In genomic region chr2:171836151-171836910, GRCh38 we compare ENCODE assay signal across 27 cellular contexts. TPM values are rescaled to one million over a fixed set of nuclear protein-coding genes. Genes with fewer than 3 reads are reported as not detected.
DNase-seq lines count a peak whose midpoint lies in the region; ATAC-seq, FAIRE-seq and TF ChIP-seq lines count a peak whose summit lies in the region.
"Had no signal": no experiment of that assay in that cellular context is flagged by ENCODE, and none has a peak within 500 bp of the region (broad histone marks: within the 10 kb centered on the region; RNA-seq: fewer than 3 reads in every experiment).

No MANE protein-coding gene starts in this region.

- H3K4me1 Mint-ChIP-seq in astrocyte (ENCODE audit: low read depth, unreplicated experiment), result no peaks in the 10 kb centered on the region
- H3K4me1 Mint-ChIP-seq in activated naive CD4-positive, alpha-beta T cell treated with anti-CD3 and anti-CD28 coated beads, Interleukin-2, amount 10 ng/mL, durations not matched to agents 7 days and 5 days, result no peaks in the 10 kb centered on the region
- H3K4me1 Mint-ChIP-seq: central memory CD8-positive, alpha-beta T cell; stimulated activated naive CD8-positive, alpha-beta T cell treated with anti-CD3 and anti-CD28 coated beads, Interleukin-15, amount 100 ng/mL, for 72 hours had no signal

- no peak overlapping the region for H3K9ac ChIP-seq in astrocyte (ENCODE audit: low read length)
- H3K9ac ChIP-seq: BLaER1 treated with 17β-estradiol and CSF1 and Interleukin-3, amounts not matched to agents 10 nM and 100 nM had no signal

- peaks cover 18% of the 10 kb centered on the region for H3K9me3 Mint-ChIP-seq in astrocyte (ENCODE audit: unreplicated experiment)
- H3K9me3 Mint-ChIP-seq in activated naive CD4-positive, alpha-beta T cell treated with anti-CD3 and anti-CD28 coated beads, Interleukin-2, amount 10 ng/mL, durations not matched to agents 7 days and 5 days, result peaks cover 12% of the 10 kb centered on the region
- H3K9me3 Mint-ChIP-seq: central memory CD8-positive, alpha-beta T cell had no signal

- no peaks in the 10 kb centered on the region for H3K4me1 ChIP-seq in astrocyte (ENCODE audit: insufficient read depth, low read length)
- H3K4me1 ChIP-seq: BLaER1 treated with 17β-estradiol and CSF1 and Interleukin-3, amounts not matched to agents 10 nM and 100 nM; Caco-2; Peyer's patch; vagina had no signal

- H3K27me3 Mint-ChIP-seq in astrocyte (ENCODE audit: low read depth, unreplicated experiment), result no peaks in the 10 kb centered on the region
- no peaks in the 10 kb centered on the region for H3K27me3 Mint-ChIP-seq in activated naive CD4-positive, alpha-beta T cell treated with anti-CD3 and anti-CD28 coated beads, Interleukin-2, amount 10 ng/mL, durations not matched to agents 7 days and 5 days
- H3K27me3 Mint-ChIP-seq: activated naive CD8-positive, alpha-beta T cell; central memory CD8-positive, alpha-beta T cell; stimulated activated naive CD8-positive, alpha-beta T cell treated with anti-CD3 and anti-CD28 coated beads, Interleukin-15, amount 100 ng/mL, for 72 hours had no signal

- H3K4me3 ChIP-seq in astrocyte (ENCODE audit: insufficient read depth, low read depth, low read length) (no peak overlapping the region), fibroblast of mammary gland (ENCODE audit: control insufficient read depth, low read depth, low read length) (no peak overlapping the region)
- H3K4me3 ChIP-seq: BLaER1 treated with 17β-estradiol and CSF1 and Interleukin-3, amounts not matched to agents 10 nM and 100 nM; dorsolateral prefrontal cortex; Peyer's patch; thyroid gland; vagina had no signal

- H3K4me3 Mint-ChIP-seq in astrocyte (ENCODE audit: unreplicated experiment), result no peak overlapping the region
- no peak overlapping the region for H3K4me3 Mint-ChIP-seq in activated naive CD4-positive, alpha-beta T cell treated with anti-CD3 and anti-CD28 coated beads, Interleukin-2, amount 10 ng/mL, durations not matched to agents 7 days and 5 days
- H3K4me3 Mint-ChIP-seq: activated naive CD8-positive, alpha-beta T cell; central memory CD8-positive, alpha-beta T cell; stimulated activated naive CD8-positive, alpha-beta T cell treated with anti-CD3 and anti-CD28 coated beads, Interleukin-15, amount 100 ng/mL, for 72 hours; T-helper 2 cell treated with Interferon-gamma antibody and Interleukin-4, amounts not matched to agents 5 μg/mL and 100 μg/mL, for 36 hours had no signal

- peaks cover 10% of the 10 kb centered on the region for H3K9me3 ChIP-seq in astrocyte (ENCODE audit: insufficient read depth, low read depth, low read length)
- H3K9me3 ChIP-seq: Peyer's patch, thyroid gland, vagina had no signal

- H3K4me2 ChIP-seq in astrocyte (ENCODE audit: low read length), result no peak overlapping the region
- H3K4me2 ChIP-seq: BLaER1 treated with 17β-estradiol and CSF1 and Interleukin-3, amounts not matched to agents 10 nM and 100 nM had no signal

- no peaks in the 10 kb centered on the region for H3K79me2 ChIP-seq in astrocyte (ENCODE audit: insufficient read depth, low read length)

- H3K27ac Mint-ChIP-seq in astrocyte (ENCODE audit: unreplicated experiment), result no peak overlapping the region
- no peak overlapping the region for H3K27ac Mint-ChIP-seq in activated naive CD4-positive, alpha-beta T cell treated with anti-CD3 and anti-CD28 coated beads, Interleukin-2, amount 10 ng/mL, durations not matched to agents 7 days and 5 days
- H3K27ac Mint-ChIP-seq: activated naive CD8-positive, alpha-beta T cell; stimulated activated naive CD8-positive, alpha-beta T cell treated with anti-CD3 and anti-CD28 coated beads, Interleukin-15, amount 100 ng/mL, for 72 hours; T-helper 2 cell treated with Interferon-gamma antibody and Interleukin-4, amounts not matched to agents 5 μg/mL and 100 μg/mL, for 36 hours had no signal

- H3K36me3 Mint-ChIP-seq in astrocyte (ENCODE audit: low read depth, unreplicated experiment), result peaks cover 54% of the 10 kb centered on the region
- peaks cover 65% of the 10 kb centered on the region for H3K36me3 Mint-ChIP-seq in activated naive CD4-positive, alpha-beta T cell treated with anti-CD3 and anti-CD28 coated beads, Interleukin-2, amount 10 ng/mL, durations not matched to agents 7 days and 5 days

- no peak overlapping the region for H3K27ac ChIP-seq in astrocyte (ENCODE audit: low read depth, low read length)
- H3K27ac ChIP-seq: BLaER1 treated with 17β-estradiol and CSF1 and Interleukin-3, amounts not matched to agents 10 nM and 100 nM; dorsolateral prefrontal cortex; Peyer's patch; vagina had no signal

- DNase-seq in HS-5 (ENCODE audit: low read depth) (peak; percentile 11), astrocyte (ENCODE audit: low read depth) (peak; percentile 26), fibroblast of mammary gland (ENCODE audit: low read depth) (peak; percentile 87), stromal cell of bone marrow (ENCODE audit: low read depth) (peak; percentile 23), cortex of kidney (lab: John Stamatoyannopoulos, UW) (no peak)
- DNase-seq in activated naive CD4-positive, alpha-beta T cell treated with anti-CD3 and anti-CD28 coated beads, Interleukin-2, amount 10 ng/mL, durations not matched to agents 7 days and 5 days, result no peak
- DNase-seq: Caco-2; dorsolateral prefrontal cortex; mesendoderm; NCI-H1694 treated with DMSO at 0.1 percent for 48 hours; NCI-H446; NCI-H774; Peyer's patch; right cardiac atrium; SHP77; stimulated activated naive CD8-positive, alpha-beta T cell treated with anti-CD3 and anti-CD28 coated beads, Interleukin-15, amount 100 ng/mL, for 72 hours had no signal

- no peak overlapping the region for H2AFZ ChIP-seq in astrocyte (ENCODE audit: low read depth, low read length)

- CTCF ChIA-PET in activated naive CD4-positive, alpha-beta T cell treated with anti-CD3 and anti-CD28 coated beads, Interleukin-2, amount 10 ng/mL, durations not matched to agents 7 days and 5 days (lab: Charles Lee), result no interaction called here

- FAIRE-seq in astrocyte (lab: Jason Lieb, UNC), result no peak
- FAIRE-seq: G401.6, islet of Langerhans had no signal

- peaks cover 41% of the 10 kb centered on the region for H3K36me3 ChIP-seq in astrocyte (ENCODE audit: insufficient read depth, low read length)

- ATAC-seq in HG02884 (IDR thresholded peaks at IDR 0.05; ENCODE audit: unreplicated experiment), result no peak
- ATAC-seq: HCT116; left lobe of liver; right cardiac atrium; stimulated activated naive CD8-positive, alpha-beta T cell treated with anti-CD3 and anti-CD28 coated beads, Interleukin-15, amount 100 ng/mL, for 72 hours had no signal

- no peaks in the 10 kb centered on the region for H3K27me3 ChIP-seq in astrocyte (ENCODE audit: insufficient read depth, low read length)
- H3K27me3 ChIP-seq: BLaER1 treated with 17β-estradiol and CSF1 and Interleukin-3, amounts not matched to agents 10 nM and 100 nM; dorsolateral prefrontal cortex; Peyer's patch; thyroid gland; vagina had no signal

- TF ChIP-seq CTCF in astrocyte (IDR thresholded peaks at IDR 0.05; ENCODE audit: insufficient read depth, low read depth, low read length) (no peak), fibroblast of mammary gland (conservative IDR thresholded peaks at IDR 0.05; ENCODE audit: control insufficient read depth, insufficient read depth, low read depth, low read length) (no peak)

- no peaks in the 10 kb centered on the region for H4K20me1 ChIP-seq in astrocyte (ENCODE audit: insufficient read depth, low read length)
- H4K20me1 ChIP-seq: BLaER1 treated with 17β-estradiol and CSF1 and Interleukin-3, amounts not matched to agents 10 nM and 100 nM had no signal

RNA-seq across cellular contexts. Expression of gene SLC25A12, which starts 57.7 kb away (rescaled TPM):
- 18.1 and 19.7 TPM in 2 replicates for total RNA-seq in astrocyte

Comparison
In these comparisons a context has a peak if more than half of its experiments do, and no peak if none do; other contexts are left out.
1. DNase-seq: peak in HS-5 (single experiment), astrocyte (single experiment), fibroblast of mammary gland (single experiment) and stromal cell of bone marrow (single experiment); none in activated naive CD4-positive, alpha-beta T cell treated with anti-CD3 and anti-CD28 coated beads, Interleukin-2, amount 10 ng/mL, durations not matched to agents 7 days and 5 days (single experiment) and cortex of kidney (single experiment).